ENCODE assay signal across 34 cellular contexts in the genomic region with DNA sequence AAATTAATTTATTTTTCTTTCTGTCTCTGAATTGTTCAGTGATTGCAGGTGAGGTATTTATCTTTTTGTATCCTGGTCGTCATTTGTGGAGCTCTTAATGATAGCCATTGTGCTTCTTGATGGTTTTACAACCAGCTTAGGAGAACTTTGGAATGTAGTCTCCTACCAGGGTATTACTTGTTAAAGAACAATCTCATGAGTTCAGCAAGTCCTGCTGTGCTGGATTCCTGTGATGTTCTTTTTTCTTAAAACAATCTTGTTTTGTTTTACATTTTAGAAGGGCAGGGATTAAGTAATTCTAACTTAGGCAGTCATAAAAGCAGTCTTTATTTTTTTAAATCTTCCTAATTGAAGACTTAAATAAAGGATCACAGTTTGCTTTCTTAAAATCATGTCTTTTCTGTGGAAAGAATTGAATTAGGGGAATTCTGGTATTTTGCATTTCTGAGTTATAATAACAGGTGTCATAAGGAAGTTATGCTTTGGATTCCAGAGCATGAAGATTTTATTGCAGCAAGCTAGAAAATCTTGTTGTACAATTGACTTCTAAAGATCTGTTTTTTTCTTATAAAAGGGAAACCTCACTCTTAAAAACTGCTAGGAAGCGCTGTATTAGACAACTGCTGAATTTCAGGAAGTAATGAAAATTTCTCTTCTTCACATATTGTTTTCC. TPM values are rescaled to one million over a fixed set of nuclear protein-coding genes. Genes with fewer than 3 reads are reported as not detected.
A peak's percentile ranks its signal among the peaks of the same experiment; 100 is the strongest.
DNase-seq lines count a peak whose midpoint lies in the region; ATAC-seq and TF ChIP-seq lines count a peak whose summit lies in the region.
"Had no signal": no experiment of that assay in that cellular context is flagged by ENCODE, and none has a peak within 500 bp of the region (broad histone marks: within the 10 kb centered on the region; RNA-seq: fewer than 3 reads in every experiment).

No MANE protein-coding gene starts in this region.

- H4K20me1 ChIP-seq in IMR-90 (ENCODE audit: insufficient read depth, low read length) (no peaks in the 10 kb centered on the region), smooth muscle cell (ENCODE audit: low read depth) (no peaks in the 10 kb centered on the region), SK-N-SH (ENCODE audit: insufficient read depth) (no peaks in the 10 kb centered on the region)

- H3K9me3 ChIP-seq in IMR-90 (ENCODE audit: control insufficient read depth, insufficient read depth, low read length) (no peaks in the 10 kb centered on the region), endodermal cell (ENCODE audit: control insufficient read depth, low read length) (no peaks in the 10 kb centered on the region), smooth muscle cell (replicated peaks; ENCODE audit: low read depth) (no peaks in the 10 kb centered on the region), SK-N-SH (no peaks in the 10 kb centered on the region)
- H3K9me3 ChIP-seq: right atrium auricular region had no signal

- no peaks in the 10 kb centered on the region for H3K9me3 Mint-ChIP-seq in endodermal cell
- no peaks in the 10 kb centered on the region for H3K9me3 Mint-ChIP-seq in mesothelial cell of epicardium
- H3K9me3 Mint-ChIP-seq in activated naive CD4-positive, alpha-beta T cell treated with anti-CD3 and anti-CD28 coated beads, Interleukin-2, amount 10 ng/mL, durations not matched to agents 7 days and 5 days, result no peaks in the 10 kb centered on the region
- H3K9me3 Mint-ChIP-seq: activated T-helper 1 cell treated with anti-CD3 and anti-CD28 coated beads, Interleukin-12 subunit alpha, Interleukin-12 subunit beta, Interleukin-2, Interleukin-4 antibody, amounts not matched to agents 30 ng/mL and 10 ng/mL and 1 ng/mL, durations not matched to agents 14 hours and 24 hours and 36 hours; H9 had no signal

- H3K36me3 ChIP-seq in IMR-90 (ENCODE audit: control insufficient read depth, insufficient read depth, low read length) (peaks cover 14% of the 10 kb centered on the region), endodermal cell (ENCODE audit: control insufficient read depth, insufficient read depth, low read length) (peaks cover 79% of the 10 kb centered on the region), smooth muscle cell (ENCODE audit: low read depth) (peaks cover 12% of the 10 kb centered on the region), SK-N-SH (replicated peaks in 1 of 2; ENCODE audit: control insufficient read depth in 1 of 2, insufficient read depth in 2 of 2, low read length in 1 of 2) (peaks cover 68 to 76% of the 10 kb centered on the region in 2 experiments)

- peak overlapping the region; percentile 70 for H2BK5ac ChIP-seq in IMR-90 (ENCODE audit: low read depth, low read length, poor library complexity, severe bottlenecking)

- no peaks in the 10 kb centered on the region for H3K9me2 ChIP-seq in SK-N-SH

- H3K36me3 Mint-ChIP-seq in endodermal cell (ENCODE audit: low read depth) (peaks cover 62% of the 10 kb centered on the region), mesothelial cell of epicardium (peaks cover 37% of the 10 kb centered on the region)
- H3K36me3 Mint-ChIP-seq in activated naive CD4-positive, alpha-beta T cell treated with anti-CD3 and anti-CD28 coated beads, Interleukin-2, amount 10 ng/mL, durations not matched to agents 7 days and 5 days, result peaks cover 56% of the 10 kb centered on the region

- in situ Hi-C loops in IMR-90 (cut with MboI; ENCODE audit: low sequenced_read_pairs), result no loop called here

- TF ChIP-seq RAD21 in IMR-90 (IDR thresholded peaks at IDR 0.05; ENCODE audit: low read length) (no peak), SK-N-SH (IDR thresholded peaks at IDR 0.05; ENCODE audit: low read length) (no peak)

- H3K79me1 ChIP-seq in IMR-90 (ENCODE audit: low read depth in 1 of 2, low read length in 2 of 2), result peaks cover 5 to 6% of the 10 kb centered on the region in 2 experiments; a peak in 1 of 4 replicates

- 80% methylated on average over 1 of the region's 2 CpGs; no CpG with 5 or more reads in 1 of the 2 experiments for WGBS in IMR-90 (ENCODE audit: extremely low coverage in 2 of 2, insufficient read length in 1 of 2), 2 experiments
- 61% methylated on average over 2 of the region's 2 CpGs; no CpG with 5 or more reads in 1 of the 2 experiments for WGBS in endodermal cell (ENCODE audit: insufficient coverage in 1 of 2, insufficient read length in 1 of 2), 2 experiments
- 50% methylated on average over 2 of the region's 2 CpGs for WGBS in smooth muscle cell (ENCODE audit: low lambda C conversion rate)
- WGBS in SK-N-SH (ENCODE audit: low lambda C conversion rate), result 92% methylated on average over 2 of the region's 2 CpGs

- DNase-seq in IMR-90 (no peak), endodermal cell (no peak), mesothelial cell of epicardium (ENCODE audit: low spot score in 2 of 2, unreplicated experiment in 2 of 2) (no peak), smooth muscle cell (lab: John Stamatoyannopoulos, UW; ENCODE audit: unreplicated experiment) (no peak), SIG-M5 (lab: John Stamatoyannopoulos, UW) (no peak), SK-N-SH (no peak), NCI-H510A treated with DMSO at 0.1 percent for 48 hours (lab: John Stamatoyannopoulos, UW) (no peak)
- DNase-seq in activated naive CD4-positive, alpha-beta T cell treated with anti-CD3 and anti-CD28 coated beads, Interleukin-2, amount 10 ng/mL, durations not matched to agents 7 days and 5 days, result no peak
- DNase-seq: activated CD4-positive, alpha-beta T cell treated with anti-CD3 and anti-CD28 coated beads, Interleukin-2, amount 50 U/mL, for 1 hour; activated CD8-positive, alpha-beta memory T cell treated with anti-CD3 and anti-CD28 coated beads, Interleukin-2, amount 10 ng/mL, durations not matched to agents 7 days and 5 days; activated naive CD4-positive, alpha-beta T cell treated with anti-CD3 and anti-CD28 coated beads, Interleukin-2, amount 50 U/mL, for 16 hours; aorta; Calu3; central memory CD4-positive, alpha-beta T cell; effector CD4-positive, alpha-beta T cell; foreskin melanocyte; H9; islet precursor cell; NCI-H1048; NCI-H1930; nucleus accumbens; Right ventricle myocardium superior; stimulated activated CD4-positive, alpha-beta T cell treated with anti-CD3 and anti-CD28 coated beads, Interleukin-12 subunit alpha, Interleukin-12 subunit beta, amount 100 ng/mL, for 4 hours; stimulated activated CD4-positive, alpha-beta T cell treated with anti-CD3 and anti-CD28 coated beads, Interleukin-4, amount 100 ng/mL, for 4 hours; stimulated activated naive CD4-positive, alpha-beta T cell treated with Interleukin-2 at 50 U/mL for 16 hours; SW 1271; T1000 had no signal

- no peak overlapping the region for H2BK20ac ChIP-seq in IMR-90 (ENCODE audit: low read depth, low read length)

- H2AFZ ChIP-seq in IMR-90 (replicated peaks; ENCODE audit: low read length, poor library complexity), result no peak overlapping the region
- no peak overlapping the region for H2AFZ ChIP-seq in smooth muscle cell (ENCODE audit: low read depth)
- H2AFZ ChIP-seq in SK-N-SH (ENCODE audit: low read depth), result no peak overlapping the region

- POLR2A ChIA-PET in IMR-90 (lab: Charles Lee; ENCODE audit: unreplicated experiment), result no interaction called here
- POLR2A ChIA-PET in SK-N-SH (lab: Yijun Ruan, JAX), result interaction anchor here (1.3 kb wide), 1 partner anchor 24 kb away, joined by 3 read pairs; a partner anchor contains a TSS

- no peak overlapping the region for H3K4me3 Mint-ChIP-seq in endodermal cell
- no peak overlapping the region for H3K4me3 Mint-ChIP-seq in mesothelial cell of epicardium
- H3K4me3 Mint-ChIP-seq in activated naive CD4-positive, alpha-beta T cell treated with anti-CD3 and anti-CD28 coated beads, Interleukin-2, amount 10 ng/mL, durations not matched to agents 7 days and 5 days, result no peak overlapping the region
- H3K4me3 Mint-ChIP-seq: activated CD8-positive, alpha-beta memory T cell treated with anti-CD3 and anti-CD28 coated beads, Interleukin-2, amount 10 ng/mL, durations not matched to agents 7 days and 5 days; activated T-helper 1 cell treated with anti-CD3 and anti-CD28 coated beads, Interleukin-12 subunit alpha, Interleukin-12 subunit beta, Interleukin-2, Interleukin-4 antibody, amounts not matched to agents 30 ng/mL and 10 ng/mL and 1 ng/mL, durations not matched to agents 14 hours and 24 hours and 36 hours; H9 had no signal

- dilution Hi-C loops in IMR-90 (cut with HindIII; ENCODE audit: low sequenced_read_pairs, unreplicated experiment), result no loop called here

- H3K4me2 ChIP-seq in IMR-90 (ENCODE audit: low read depth, low read length), result no peak overlapping the region
- H3K4me2 ChIP-seq in smooth muscle cell, result peak overlapping the region; percentile 11
- no peak overlapping the region for H3K4me2 ChIP-seq in SK-N-SH

- H3F3A ChIP-seq in smooth muscle cell (ENCODE audit: low read depth) (no peaks in the 10 kb centered on the region), SK-N-SH (replicated peaks; ENCODE audit: insufficient read depth) (no peaks in the 10 kb centered on the region)

- peak overlapping the region; percentile 93; the same call in 1 of the 2 replicates for H3K18ac ChIP-seq in IMR-90 (ENCODE audit: low read depth, low read length)

- TF ChIP-seq POLR2A in IMR-90 (IDR thresholded peaks at IDR 0.05; ENCODE audit: low read depth, low read length), result no peak

- CTCF ChIA-PET in IMR-90 (lab: Yijun Ruan, JAX), result no interaction called here
- CTCF ChIA-PET in SK-N-SH (lab: Yijun Ruan, JAX), result interaction anchor here (1.0 kb wide), 1 partner anchor 133 kb away, joined by 3 read pairs; no protein-coding TSS in a partner anchor
- CTCF ChIA-PET in activated naive CD4-positive, alpha-beta T cell treated with anti-CD3 and anti-CD28 coated beads, Interleukin-2, amount 10 ng/mL, durations not matched to agents 7 days and 5 days (lab: Charles Lee), result no interaction called here

- TF ChIP-seq EP300 in SK-N-SH (IDR thresholded peaks at IDR 0.05; ENCODE audit: borderline replicate concordance in 1 of 2, low read depth in 1 of 2, low read length in 1 of 2), result no peak

- ATAC-seq in IMR-90 (ENCODE audit: low read depth), result no peak
- ATAC-seq: activated CD8-positive, alpha-beta memory T cell treated with anti-CD3 and anti-CD28 coated beads, Interleukin-2, amount 10 ng/mL, durations not matched to agents 7 days and 5 days; esophagus mucosa; HepG2 had no signal

- no peak overlapping the region for H4K91ac ChIP-seq in IMR-90 (ENCODE audit: insufficient read depth, low read depth, low read length)

- no peak overlapping the region for H2BK120ac ChIP-seq in IMR-90 (ENCODE audit: low read depth, low read length)

- H3K27ac ChIP-seq in IMR-90 (ENCODE audit: insufficient read depth, low read length) (no peak overlapping the region; the same call in 1 of the 2 replicates), endodermal cell (ENCODE audit: low read depth, low read length) (no peak overlapping the region), smooth muscle cell (ENCODE audit: low read depth) (peak overlapping the region; percentile 63), SK-N-SH (ENCODE audit: low read depth in 2 of 2, low read length in 1 of 2) (no peak overlapping the region)
- H3K27ac ChIP-seq: C4-2B, right atrium auricular region had no signal

- no peak overlapping the region for H3K56ac ChIP-seq in IMR-90 (ENCODE audit: extremely low read depth, insufficient read depth, low read length)

- no peaks in the 10 kb centered on the region for H3K27me3 ChIP-seq in IMR-90 (ENCODE audit: control insufficient read depth, insufficient read depth, low read length)
- H3K27me3 ChIP-seq in endodermal cell (ENCODE audit: control insufficient read depth, insufficient read depth, low read length, poor library complexity, severe bottlenecking), result no peaks in the 10 kb centered on the region
- no peaks in the 10 kb centered on the region for H3K27me3 ChIP-seq in smooth muscle cell (ENCODE audit: low read depth)
- no peaks in the 10 kb centered on the region for H3K27me3 ChIP-seq in SK-N-SH (ENCODE audit: insufficient read depth)
- H3K27me3 ChIP-seq: right atrium auricular region had no signal

- H3K79me2 ChIP-seq in smooth muscle cell (ENCODE audit: low read depth) (no peaks in the 10 kb centered on the region), SK-N-SH (ENCODE audit: insufficient read depth) (no peaks in the 10 kb centered on the region)

- H2AK5ac ChIP-seq in IMR-90 (ENCODE audit: low read depth, low read length), result no peak overlapping the region

- H3K9me1 ChIP-seq in IMR-90 (ENCODE audit: insufficient read depth, low read length), result 0 out of 2 replicates have a peak, but pooled peaks cover 5% of the 10 kb centered on the region

- no peak overlapping the region for H3K23ac ChIP-seq in IMR-90 (ENCODE audit: low read depth, low read length)

- peaks cover 18% of the 10 kb centered on the region for H3K4me1 Mint-ChIP-seq in endodermal cell
- peaks cover 35% of the 10 kb centered on the region for H3K4me1 Mint-ChIP-seq in mesothelial cell of epicardium
- no peaks in the 10 kb centered on the region for H3K4me1 Mint-ChIP-seq in activated naive CD4-positive, alpha-beta T cell treated with anti-CD3 and anti-CD28 coated beads, Interleukin-2, amount 10 ng/mL, durations not matched to agents 7 days and 5 days
- H3K4me1 Mint-ChIP-seq: activated CD8-positive, alpha-beta memory T cell treated with anti-CD3 and anti-CD28 coated beads, Interleukin-2, amount 10 ng/mL, durations not matched to agents 7 days and 5 days had no signal

- H4K8ac ChIP-seq in IMR-90 (ENCODE audit: low read depth in 2 of 2, low read length in 2 of 2), result no peak overlapping the region

- BruUV-seq in IMR-90 (replicated peaks; lab: Mats Ljungman, UMichigan), result no TSS peak

- no peak overlapping the region for H2AK9ac ChIP-seq in IMR-90 (replicated peaks; ENCODE audit: low read depth, low read length, poor library complexity)

- H2BK15ac ChIP-seq in IMR-90 (ENCODE audit: low read depth, low read length), result no peak overlapping the region

- peaks cover 8% of the 10 kb centered on the region for H3K4me1 ChIP-seq in IMR-90 (ENCODE audit: control insufficient read depth, insufficient read depth, low read length)
- peaks cover 13% of the 10 kb centered on the region for H3K4me1 ChIP-seq in endodermal cell (ENCODE audit: control insufficient read depth, insufficient read depth, low read length)
- H3K4me1 ChIP-seq in smooth muscle cell (ENCODE audit: low read depth), result peaks cover 22% of the 10 kb centered on the region
- H3K4me1 ChIP-seq in SK-N-SH (ENCODE audit: control insufficient read depth in 1 of 2, insufficient read depth in 2 of 2, low read depth in 1 of 2, low read length in 1 of 2), result peaks cover 0 to 2% of the 10 kb centered on the region in 2 experiments; a peak in 1 of 4 replicates
- H3K4me1 ChIP-seq: right atrium auricular region had no signal

- H3K14ac ChIP-seq in IMR-90 (replicated peaks; ENCODE audit: low read depth, low read length), result no peak overlapping the region

- no peak overlapping the region for H4K5ac ChIP-seq in IMR-90 (ENCODE audit: low read depth, low read length)

- no peak for TF ChIP-seq CTCF in IMR-90 (conservative IDR thresholded peaks at IDR 0.05; ENCODE audit: low read depth, low read length)
- no peak for TF ChIP-seq CTCF in endodermal cell (conservative IDR thresholded peaks at IDR 0.05)
- no peak for TF ChIP-seq CTCF in mesothelial cell of epicardium (IDR thresholded peaks at IDR 0.05; ENCODE audit: unreplicated experiment)
- TF ChIP-seq CTCF in smooth muscle cell (IDR thresholded peaks at IDR 0.05; ENCODE audit: borderline replicate concordance, insufficient read depth, poor library complexity, severe bottlenecking), result no peak
- no peak for TF ChIP-seq CTCF in SK-N-SH (IDR thresholded peaks at IDR 0.05)

- peak overlapping the region; percentile 74 for H3K27ac Mint-ChIP-seq in endodermal cell
- H3K27ac Mint-ChIP-seq in mesothelial cell of epicardium, result peak overlapping the region; percentile 89
- no peak overlapping the region for H3K27ac Mint-ChIP-seq in activated naive CD4-positive, alpha-beta T cell treated with anti-CD3 and anti-CD28 coated beads, Interleukin-2, amount 10 ng/mL, durations not matched to agents 7 days and 5 days
- H3K27ac Mint-ChIP-seq: activated CD8-positive, alpha-beta memory T cell treated with anti-CD3 and anti-CD28 coated beads, Interleukin-2, amount 10 ng/mL, durations not matched to agents 7 days and 5 days; activated T-helper 1 cell treated with anti-CD3 and anti-CD28 coated beads, Interleukin-12 subunit alpha, Interleukin-12 subunit beta, Interleukin-2, Interleukin-4 antibody, amounts not matched to agents 30 ng/mL and 10 ng/mL and 1 ng/mL, durations not matched to agents 14 hours and 24 hours and 36 hours had no signal

- intact Hi-C loops in IMR-90 (cut with micrococcal nuclease), result loop anchor here (5.0 kb wide), 1 partner anchor 194 kb away; no protein-coding TSS in a partner anchor

- no peaks in the 10 kb centered on the region for H3K27me3 Mint-ChIP-seq in endodermal cell (ENCODE audit: insufficient read depth)
- H3K27me3 Mint-ChIP-seq in mesothelial cell of epicardium (ENCODE audit: low read depth), result no peaks in the 10 kb centered on the region
- no peaks in the 10 kb centered on the region for H3K27me3 Mint-ChIP-seq in activated naive CD4-positive, alpha-beta T cell treated with anti-CD3 and anti-CD28 coated beads, Interleukin-2, amount 10 ng/mL, durations not matched to agents 7 days and 5 days
- H3K27me3 Mint-ChIP-seq: activated CD8-positive, alpha-beta memory T cell treated with anti-CD3 and anti-CD28 coated beads, Interleukin-2, amount 10 ng/mL, durations not matched to agents 7 days and 5 days had no signal

- H3K4me3 ChIP-seq in IMR-90 (ENCODE audit: insufficient read depth, low read depth, low read length), result no peak overlapping the region
- peak overlapping the region; percentile 21 for H3K4me3 ChIP-seq in endodermal cell (ENCODE audit: low read length)
- no peak overlapping the region for H3K4me3 ChIP-seq in smooth muscle cell
- H3K4me3 ChIP-seq in SK-N-SH (ENCODE audit: low read depth in 2 of 2, low read length in 1 of 2), result no peak overlapping the region
- H3K4me3 ChIP-seq: right atrium auricular region had no signal

- H3K4ac ChIP-seq in IMR-90 (ENCODE audit: low read depth, low read length), result no peak overlapping the region

- H3K9ac ChIP-seq in IMR-90 (ENCODE audit: low read depth, low read length) (no peak overlapping the region), endodermal cell (ENCODE audit: extremely low read depth, low read length, poor library complexity, severe bottlenecking) (no peak overlapping the region), smooth muscle cell (ENCODE audit: low read depth) (no peak overlapping the region), SK-N-SH (no peak overlapping the region)

RNA-seq across cellular contexts. Expression of a gene that starts 23.7 kb away (rescaled TPM):
- 17.0 and 27.2 TPM in 2 replicates for total RNA-seq in IMR-90 (2012; rRNA removed)
- 14.2 and 17.8 TPM in 2 replicates for polyA plus RNA-seq in IMR-90 (2012; rRNA removed)
- polyA plus RNA-seq in IMR-90 (2012; cell fraction: cytosol; rRNA removed), result 5.8 and 10.2 TPM in 2 replicates
- 10.8 and 22.4 TPM in 2 replicates for polyA plus RNA-seq in IMR-90 (2012; cell fraction: nucleus; rRNA removed; ENCODE audit: low replicate concordance)
- total RNA-seq in endodermal cell, result 10 to 100 TPM; 17.7 to 20.3 TPM
- 20.2 TPM for polyA plus RNA-seq in endodermal cell (2013, experiment 1 of 2)
- polyA plus RNA-seq in endodermal cell (2013, experiment 2 of 2), result 17.9 TPM
- 24.1 to 25.6 TPM (median 24.5 TPM) in 3 replicates for total RNA-seq in mesothelial cell of epicardium
- 11.8 and 12.4 TPM in 2 replicates for total RNA-seq in smooth muscle cell
- polyA plus RNA-seq in smooth muscle cell, result 12.4 and 18.8 TPM in 2 replicates
- 16.3 and 18.7 TPM in 2 replicates for polyA plus RNA-seq in SK-N-SH (2012; rRNA removed)
- 14.4 and 14.5 TPM in 2 replicates for polyA plus RNA-seq in SK-N-SH (2012; cell fraction: cytosol; rRNA removed)
- 30.4 and 41.5 TPM in 2 replicates for polyA plus RNA-seq in SK-N-SH (2012; cell fraction: nucleus; rRNA removed)

RNA-seq across cellular contexts. Expression of a gene that starts 23.7 kb away (rescaled TPM):
- under 0.01 TPM in 1 of 2 replicates, not detected in the other for total RNA-seq in IMR-90 (2012; rRNA removed)
- polyA plus RNA-seq in IMR-90 (2012; rRNA removed), result not detected in 2 replicates
- not detected in 2 replicates for polyA plus RNA-seq in IMR-90 (2012; cell fraction: cytosol; rRNA removed)
- polyA plus RNA-seq in IMR-90 (2012; cell fraction: nucleus; rRNA removed; ENCODE audit: low replicate concordance), result not detected in 2 replicates
- total RNA-seq in endodermal cell, result under 1 TPM; 0.15 to 0.22 TPM
- not detected for polyA plus RNA-seq in endodermal cell (2013, experiment 1 of 2)
- not detected for polyA plus RNA-seq in endodermal cell (2013, experiment 2 of 2)
- total RNA-seq in mesothelial cell of epicardium, result 0.09 to 0.18 TPM (median 0.09 TPM) in 3 replicates
- total RNA-seq in smooth muscle cell, result not detected in 2 replicates
- polyA plus RNA-seq in smooth muscle cell, result not detected in 2 replicates
- 0.05 TPM in 1 of 2 replicates, not detected in the other for polyA plus RNA-seq in SK-N-SH (2012; rRNA removed)
- 0.03 and 0.04 TPM in 2 replicates for polyA plus RNA-seq in SK-N-SH (2012; cell fraction: cytosol; rRNA removed)
- 0.05 and 0.07 TPM in 2 replicates for polyA plus RNA-seq in SK-N-SH (2012; cell fraction: nucleus; rRNA removed)
- total RNA-seq: aorta, Calu3, lower leg skin, right atrium auricular region, Right ventricle myocardium superior had no signal
- polyA plus RNA-seq: AG04450, aorta had no signal
